19 cellular contexts compared by ENCODE assay signal in the genomic region with DNA sequence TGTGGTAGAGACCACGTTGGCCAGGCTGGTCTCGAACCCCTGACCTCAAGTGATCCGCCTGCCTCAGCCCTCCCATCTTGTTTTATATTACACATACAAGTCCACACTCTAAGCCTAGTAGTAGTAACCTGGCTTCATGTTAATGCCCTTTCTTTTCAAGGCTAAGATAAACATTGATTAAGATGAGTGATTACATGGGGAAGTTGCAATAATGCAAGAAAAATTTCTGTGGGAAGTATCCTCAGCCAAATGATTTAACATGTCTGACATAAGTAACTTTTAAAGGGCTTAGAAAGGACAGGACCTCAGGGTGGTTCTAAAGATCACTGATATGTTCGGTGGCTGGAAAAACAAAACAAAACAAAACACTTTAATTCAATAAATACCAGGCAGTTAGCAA.
A peak's percentile ranks its signal among the peaks of the same experiment; 100 is the strongest.
DNase-seq lines count a peak whose midpoint lies in the region; TF ChIP-seq lines count a peak whose summit lies in the region.
"Had no signal": no experiment of that assay in that cellular context is flagged by ENCODE, and none has a peak within 500 bp of the region (broad histone marks: within the 10 kb centered on the region; RNA-seq: fewer than 3 reads in every experiment).

No MANE protein-coding gene starts in this region.

- POLR2A ChIA-PET in A673 (lab: Charles Lee; ENCODE audit: low non-redundant PET): no interaction called here

- DNase-seq in AG10803 (ENCODE audit: low read depth) (peak; percentile 3), HCEC 1CT (peak; percentile 33), adipocyte (ENCODE audit: low read depth) (peak; percentile 18), fibroblast of peridontal ligament (ENCODE audit: extremely low read depth) (peak; percentile 64), DMS53 (lab: John Stamatoyannopoulos, UW) (no peak), AML-193 (lab: John Stamatoyannopoulos, UW) (no peak), A673 (ENCODE audit: low spot score) (no peak)
- no peak for DNase-seq in activated effector memory CD4-positive, alpha-beta T cell treated with Interleukin-2 at 50 U/mL for 16 hours
- DNase-seq: MV-4-11, NCI-H1417, NCI-H187 treated with DMSO at 0.1 percent for 48 hours, NCI-H2171, NCI-H446 treated with DMSO at 0.1 percent for 48 hours, NCI-H748 treated with DMSO at 0.1 percent for 48 hours, RPMI8226, SIG-M5 had no signal

- no peak overlapping the region for H3K27ac ChIP-seq in A673 (ENCODE audit: low read depth, low read length, poor library complexity, severe bottlenecking)
- H3K27ac ChIP-seq: C4-2B, HL-60 had no signal

- peaks cover 11% of the 10 kb centered on the region for H3K4me1 ChIP-seq in adipocyte (ENCODE audit: control insufficient read depth, insufficient read depth, low read length)
- no peaks in the 10 kb centered on the region for H3K4me1 ChIP-seq in A673 (ENCODE audit: insufficient read depth, low read length, poor library complexity, severe bottlenecking)
- H3K4me1 ChIP-seq: HAP-1 had no signal

- no peaks in the 10 kb centered on the region for H3K27me3 ChIP-seq in adipocyte (replicated peaks; ENCODE audit: control insufficient read depth, insufficient read depth, low read length)
- H3K27me3 ChIP-seq in A673 (replicated peaks; ENCODE audit: insufficient read depth, low read depth, low read length, poor library complexity): no peaks in the 10 kb centered on the region

- intact Hi-C loops in A673 (cut with micrococcal nuclease; ENCODE audit: unreplicated experiment): no loop called here

- TF ChIP-seq CTCF in AG10803 (conservative IDR thresholded peaks at IDR 0.05; ENCODE audit: low read length): no peak
- TF ChIP-seq CTCF in A673 (conservative IDR thresholded peaks at IDR 0.05; ENCODE audit: low read depth, low read length): no peak

- H3K4me3 ChIP-seq in AG10803 (ENCODE audit: low read length) (no peak overlapping the region), adipocyte (ENCODE audit: low read length) (no peak overlapping the region), A673 (ENCODE audit: low read depth, low read length, poor library complexity, severe bottlenecking) (no peak overlapping the region)
- H3K4me3 ChIP-seq: HAP-1 had no signal

- H3K36me3 ChIP-seq in adipocyte (ENCODE audit: control insufficient read depth, insufficient read depth, low read length, severe bottlenecking): no peaks in the 10 kb centered on the region
- H3K36me3 ChIP-seq in A673 (ENCODE audit: insufficient read depth, low read length, poor library complexity, severe bottlenecking): no peaks in the 10 kb centered on the region
- H3K36me3 ChIP-seq: HAP-1 had no signal

- H3K9ac ChIP-seq in adipocyte (ENCODE audit: low read length): no peak overlapping the region

- CTCF ChIA-PET in A673 (lab: Charles Lee): no interaction called here

- H3K9me3 ChIP-seq in adipocyte (ENCODE audit: control insufficient read depth, low read length) (no peaks in the 10 kb centered on the region), A673 (ENCODE audit: low read depth, low read length, poor library complexity, severe bottlenecking) (no peaks in the 10 kb centered on the region)
- H3K9me3 ChIP-seq: HAP-1 had no signal

- no TSS peak for BruUV-seq in A673 (replicated peaks; lab: Mats Ljungman, UMichigan)

Comparison
In these comparisons a context has a peak if more than half of its experiments do, and no peak if none do; other contexts are left out.
1. DNase-seq: peak in AG10803 (single experiment), HCEC 1CT (single experiment), adipocyte (single experiment) and fibroblast of peridontal ligament (single experiment); none in DMS53 (single experiment), activated effector memory CD4-positive, alpha-beta T cell treated with Interleukin-2 at 50 U/mL for 16 hours (single experiment), AML-193 (0 of 2) and A673 (single experiment).